Comparison of ENCODE assay signal across 20 cellular contexts in the genomic region with DNA sequence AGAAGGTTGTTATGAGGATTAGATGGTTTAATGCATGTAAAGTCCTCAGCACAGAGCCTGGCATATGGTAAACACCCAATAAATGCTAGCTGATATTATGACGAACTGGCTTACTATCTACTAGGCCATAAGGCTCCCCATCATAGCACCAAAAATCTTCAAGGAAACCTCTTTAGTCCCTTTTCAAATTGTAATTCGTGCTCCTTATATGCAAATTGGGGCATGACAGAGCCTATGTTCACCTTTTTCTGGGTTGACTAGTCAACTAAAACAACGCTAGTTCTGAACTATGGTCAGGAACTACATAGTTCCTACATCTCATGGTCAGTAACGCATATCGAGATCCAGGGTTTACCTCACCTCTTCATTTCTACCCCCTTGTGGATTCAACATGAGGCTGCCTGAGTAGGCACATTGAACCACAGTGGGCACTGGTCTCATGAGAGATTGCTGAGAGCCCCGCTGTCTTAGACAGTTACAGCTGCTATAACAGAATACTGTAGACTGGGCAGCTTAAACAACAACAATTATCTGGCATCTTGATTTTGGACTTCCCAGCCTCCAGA.
"Had no signal": no experiment of that assay in that cellular context is flagged by ENCODE, and none has a peak within 500 bp of the region (broad histone marks: within the 10 kb centered on the region; RNA-seq: fewer than 3 reads in every experiment).

No MANE protein-coding gene starts in this region.

- H3K27me3 Mint-ChIP-seq: activated CD8-positive, alpha-beta memory T cell treated with anti-CD3 and anti-CD28 coated beads, Interleukin-2, amount 10 ng/mL, durations not matched to agents 7 days and 5 days; activated naive CD4-positive, alpha-beta T cell treated with anti-CD3 and anti-CD28 coated beads, Interleukin-2, amount 10 ng/mL, durations not matched to agents 7 days and 5 days had no signal

- H3K27ac ChIP-seq: ascending aorta, breast epithelium, stomach, testis had no signal

- H3K27me3 ChIP-seq: ascending aorta, breast epithelium, stomach, testis, upper lobe of left lung had no signal

- ATAC-seq: activated CD4-positive, CD25-positive, alpha-beta regulatory T cell treated with anti-CD3 and anti-CD28 coated beads, Interleukin-2, amount 50 U/mL, for 24 hours; activated CD8-positive, alpha-beta memory T cell treated with anti-CD3 and anti-CD28 coated beads, Interleukin-2, amount 10 ng/mL, durations not matched to agents 7 days and 5 days had no signal

- H3K36me3 Mint-ChIP-seq: activated naive CD4-positive, alpha-beta T cell treated with anti-CD3 and anti-CD28 coated beads, Interleukin-2, amount 10 ng/mL, durations not matched to agents 7 days and 5 days had no signal

- H3K36me3 ChIP-seq: ascending aorta, breast epithelium, stomach, upper lobe of left lung had no signal

- H3K4me1 Mint-ChIP-seq: nephron had no signal

- H3K27ac Mint-ChIP-seq: activated CD8-positive, alpha-beta memory T cell treated with anti-CD3 and anti-CD28 coated beads, Interleukin-2, amount 10 ng/mL, durations not matched to agents 7 days and 5 days; activated naive CD4-positive, alpha-beta T cell treated with anti-CD3 and anti-CD28 coated beads, Interleukin-2, amount 10 ng/mL, durations not matched to agents 7 days and 5 days; activated T-helper 2 cell treated with anti-CD3 and anti-CD28 coated beads, Interferon-gamma antibody, Interleukin-2, Interleukin-4, amounts not matched to agents 10 μg/mL and 5 μg/mL and 100 μg/mL, durations not matched to agents 14 hours and 24 hours and 36 hours; nephron had no signal

- H3K9me3 ChIP-seq: ascending aorta, breast epithelium, testis, upper lobe of left lung had no signal

- FAIRE-seq: endothelial cell of umbilical vein had no signal

- DNase-seq: activated CD4-positive, alpha-beta T cell treated with anti-CD3 and anti-CD28 coated beads, Interleukin-2, amount 50 U/mL, for 4 hours; activated CD8-positive, alpha-beta memory T cell treated with anti-CD3 and anti-CD28 coated beads, Interleukin-2, amount 10 ng/mL, durations not matched to agents 7 days and 5 days; activated naive CD4-positive, alpha-beta T cell treated with anti-CD3 and anti-CD28 coated beads, Interleukin-2, amount 10 ng/mL, durations not matched to agents 7 days and 5 days; activated T-cell treated with anti-CD3 and anti-CD28 coated beads, Interleukin-2, amount 50 U/mL, for 1 hour; cerebellar nuclear complex; effector CD8-positive, alpha-beta T cell; foreskin fibroblast; nucleus accumbens; posterior cingulate gyrus; stimulated activated CD4-positive, alpha-beta T cell treated with anti-CD3 and anti-CD28 coated beads, Interleukin-15, amount 100 ng/mL, for 24 hours; stomach; testis; upper lobe of left lung had no signal

- H3K9me3 Mint-ChIP-seq: activated naive CD4-positive, alpha-beta T cell treated with anti-CD3 and anti-CD28 coated beads, Interleukin-2, amount 10 ng/mL, durations not matched to agents 7 days and 5 days had no signal

- H3K4me1 ChIP-seq: ascending aorta, breast epithelium, testis had no signal

- H3K4me3 ChIP-seq: ascending aorta, breast epithelium, skin epidermis, stomach, testis, upper lobe of left lung had no signal

- H3K4me3 Mint-ChIP-seq: activated CD8-positive, alpha-beta memory T cell treated with anti-CD3 and anti-CD28 coated beads, Interleukin-2, amount 10 ng/mL, durations not matched to agents 7 days and 5 days; activated naive CD4-positive, alpha-beta T cell treated with anti-CD3 and anti-CD28 coated beads, Interleukin-2, amount 10 ng/mL, durations not matched to agents 7 days and 5 days; nephron had no signal
